15 cellular contexts compared by ENCODE assay signal in genomic region chr2:175871949-175872348, GRCh38.
"Had no signal": no experiment of that assay in that cellular context is flagged by ENCODE, and none has a peak within 500 bp of the region (broad histone marks: within the 10 kb centered on the region; RNA-seq: fewer than 3 reads in every experiment).

No MANE protein-coding gene starts in this region.

- H3K36me3 Mint-ChIP-seq: stimulated activated effector memory CD8-positive, alpha-beta T cell treated with anti-CD3 and anti-CD28 coated beads, Interleukin-12 subunit alpha, Interleukin-12 subunit beta, amount 100 ng/mL, for 72 hours had no signal

- H3K9me3 Mint-ChIP-seq: activated CD4-positive, alpha-beta T cell treated with anti-CD3 and anti-CD28 coated beads, Interleukin-2, amount 10 ng/mL, durations not matched to agents 24 days and 14 days; activated CD8-positive, alpha-beta T cell treated with anti-CD3 and anti-CD28 coated beads for 36 hours; activated naive CD4-positive, alpha-beta T cell treated with anti-CD3 and anti-CD28 coated beads for 36 hours; activated T-cell treated with anti-CD3 and anti-CD28 coated beads, Interleukin-2, amount 50 U/mL, for 24 hours; activated T-helper 2 cell treated with anti-CD3 and anti-CD28 coated beads, Interferon-gamma antibody, Interleukin-2, Interleukin-4, amounts not matched to agents 10 μg/mL and 5 μg/mL and 100 μg/mL, durations not matched to agents 14 hours and 24 hours and 36 hours; effector memory CD8-positive, alpha-beta T cell; stimulated activated effector memory CD8-positive, alpha-beta T cell treated with anti-CD3 and anti-CD28 coated beads, Interleukin-12 subunit alpha, Interleukin-12 subunit beta, amount 100 ng/mL, for 72 hours; T-helper 1 cell treated with Interleukin-12 subunit alpha and Interleukin-12 subunit beta and Interleukin-4 antibody, amounts not matched to agents 30 μg/mL and 1 μg/mL, for 36 hours had no signal

- H3K36me3 ChIP-seq: left lung, thyroid gland had no signal

- H3K27ac Mint-ChIP-seq: activated CD4-positive, alpha-beta T cell treated with anti-CD3 and anti-CD28 coated beads, Interleukin-2, amount 10 ng/mL, durations not matched to agents 24 days and 14 days; activated CD8-positive, alpha-beta T cell treated with anti-CD3 and anti-CD28 coated beads for 36 hours; activated naive CD4-positive, alpha-beta T cell treated with anti-CD3 and anti-CD28 coated beads for 36 hours; activated T-cell treated with anti-CD3 and anti-CD28 coated beads, Interleukin-2, amount 50 U/mL, for 24 hours; activated T-helper 2 cell treated with anti-CD3 and anti-CD28 coated beads, Interferon-gamma antibody, Interleukin-2, Interleukin-4, amounts not matched to agents 10 μg/mL and 5 μg/mL and 100 μg/mL, durations not matched to agents 14 hours and 24 hours and 36 hours; effector memory CD8-positive, alpha-beta T cell; stimulated activated effector memory CD8-positive, alpha-beta T cell treated with anti-CD3 and anti-CD28 coated beads, Interleukin-12 subunit alpha, Interleukin-12 subunit beta, amount 100 ng/mL, for 72 hours; T-helper 1 cell treated with Interleukin-12 subunit alpha and Interleukin-12 subunit beta and Interleukin-4 antibody, amounts not matched to agents 30 μg/mL and 1 μg/mL, for 36 hours had no signal

- H3K4me1 Mint-ChIP-seq: activated CD4-positive, alpha-beta T cell treated with anti-CD3 and anti-CD28 coated beads, Interleukin-2, amount 10 ng/mL, durations not matched to agents 24 days and 14 days; stimulated activated effector memory CD8-positive, alpha-beta T cell treated with anti-CD3 and anti-CD28 coated beads, Interleukin-12 subunit alpha, Interleukin-12 subunit beta, amount 100 ng/mL, for 72 hours had no signal

- H3K4me3 ChIP-seq: left lung, skin epidermis, thyroid gland had no signal

- H3K27me3 ChIP-seq: left lung, thyroid gland had no signal

- H3K4me1 ChIP-seq: foreskin keratinocyte, left lung, thyroid gland had no signal

- H3K27ac ChIP-seq: foreskin keratinocyte, left lung, thyroid gland had no signal

- H3K4me3 Mint-ChIP-seq: activated CD4-positive, alpha-beta T cell treated with anti-CD3 and anti-CD28 coated beads, Interleukin-2, amount 10 ng/mL, durations not matched to agents 24 days and 14 days; activated CD8-positive, alpha-beta T cell treated with anti-CD3 and anti-CD28 coated beads for 36 hours; activated naive CD4-positive, alpha-beta T cell treated with anti-CD3 and anti-CD28 coated beads for 36 hours; activated T-cell treated with anti-CD3 and anti-CD28 coated beads, Interleukin-2, amount 50 U/mL, for 24 hours; effector memory CD8-positive, alpha-beta T cell; stimulated activated effector memory CD8-positive, alpha-beta T cell treated with anti-CD3 and anti-CD28 coated beads, Interleukin-12 subunit alpha, Interleukin-12 subunit beta, amount 100 ng/mL, for 72 hours; T-helper 1 cell treated with Interleukin-12 subunit alpha and Interleukin-12 subunit beta and Interleukin-4 antibody, amounts not matched to agents 30 μg/mL and 1 μg/mL, for 36 hours had no signal

- ATAC-seq: activated CD8-positive, alpha-beta T cell treated with anti-CD3 and anti-CD28 coated beads for 36 hours; effector memory CD8-positive, alpha-beta T cell; foreskin keratinocyte; left lung; stimulated activated effector memory CD8-positive, alpha-beta T cell treated with anti-CD3 and anti-CD28 coated beads, Interleukin-12 subunit alpha, Interleukin-12 subunit beta, amount 100 ng/mL, for 72 hours had no signal

- H3K9me3 ChIP-seq: left lung, thyroid gland had no signal

- DNase-seq: activated CD4-positive, alpha-beta T cell treated with anti-CD3 and anti-CD28 coated beads, Interleukin-2, amount 10 ng/mL, durations not matched to agents 24 days and 14 days; activated CD8-positive, alpha-beta T cell treated with anti-CD3 and anti-CD28 coated beads for 36 hours; activated naive CD4-positive, alpha-beta T cell treated with anti-CD3 and anti-CD28 coated beads for 36 hours; activated T-cell treated with anti-CD3 and anti-CD28 coated beads, Interleukin-2, amount 50 U/mL, for 24 hours; effector memory CD8-positive, alpha-beta T cell; foreskin keratinocyte; kidney; left lung; retina; stimulated activated CD4-positive, alpha-beta T cell treated with anti-CD3 and anti-CD28 coated beads, Interleukin-2, amount 100 ng/mL, for 48 hours; thyroid gland had no signal
